ENCODE assay signal across 10 cellular contexts in genomic region chr1:235882816-235883215, GRCh38. TPM values are rescaled to one million over a fixed set of nuclear protein-coding genes. Genes with fewer than 3 reads are reported as not detected.
A peak's percentile ranks its signal among the peaks of the same experiment; 100 is the strongest.
DNase-seq lines count a peak whose midpoint lies in the region; ATAC-seq, FAIRE-seq and TF ChIP-seq lines count a peak whose summit lies in the region.
"Had no signal": no experiment of that assay in that cellular context is flagged by ENCODE, and none has a peak within 500 bp of the region (broad histone marks: within the 10 kb centered on the region; RNA-seq: fewer than 3 reads in every experiment).

No MANE protein-coding gene starts in this region.

- H3K27ac Mint-ChIP-seq in central memory CD8-positive, alpha-beta T cell (ENCODE audit: low read depth): no peak overlapping the region
- H3K27ac Mint-ChIP-seq: CD4-positive, alpha-beta T cell had no signal

- ATAC-seq in heart left ventricle (peak in 1 of 4 donors; percentile 8), Right ventricle myocardium superior (ENCODE audit: poor library complexity) (no peak)
- no peak for ATAC-seq in central memory CD8-positive, alpha-beta T cell (replicated peaks; ENCODE audit: extremely low read depth, poor library complexity, severe bottlenecking)

- intact Hi-C loops in heart left ventricle (cut with DNase I) (loop anchor here in 2 of 10 donors (10.0 kb wide), 2 partner anchors 62 to 92 kb away; no protein-coding TSS in a partner anchor), Right ventricle myocardium superior (cut with DNase I) (no loop called here), vagina (cut with DNase I) (loop anchor here (10.0 kb wide), 1 partner anchor 82 kb away; no protein-coding TSS in a partner anchor)

- H3K4me3 Mint-ChIP-seq in central memory CD8-positive, alpha-beta T cell: peak overlapping the region; percentile 2
- H3K4me3 Mint-ChIP-seq: CD4-positive, alpha-beta T cell had no signal

- 62 to 76% (median 70%) methylated on average over 6 of the region's 6 CpGs for WGBS in heart left ventricle, 4 donors

- TF ChIP-seq CTCF in heart left ventricle (IDR thresholded peaks at IDR 0.05) (no peak), vagina (IDR thresholded peaks at IDR 0.05) (no peak)

- H3K36me3 ChIP-seq in heart left ventricle (no peaks in the 10 kb centered on the region), mucosa of rectum (ENCODE audit: control insufficient read depth in 2 of 2, insufficient read depth in 2 of 2, low read length in 2 of 2) (no peaks in the 10 kb centered on the region), vagina (no peaks in the 10 kb centered on the region)

- H3K9me3 Mint-ChIP-seq in central memory CD8-positive, alpha-beta T cell: no peaks in the 10 kb centered on the region
- H3K9me3 Mint-ChIP-seq: CD4-positive, alpha-beta T cell had no signal

- H3K27ac ChIP-seq in heart left ventricle: peak overlapping the region in 6 of 12 donors; percentile 45 to 68 (median 54)
- H3K27ac ChIP-seq in mucosa of rectum (ENCODE audit: low read depth in 2 of 2, low read length in 2 of 2): peak overlapping the region; percentile 3 to 62
- peak overlapping the region; percentile 77 for H3K27ac ChIP-seq in vagina

- FAIRE-seq in H54 (lab: Jason Lieb, UNC): no peak

- peaks cover 33% of the 10 kb centered on the region for H3K4me1 Mint-ChIP-seq in central memory CD8-positive, alpha-beta T cell

- H3K9ac ChIP-seq in mucosa of rectum (ENCODE audit: low read depth in 1 of 2, low read length in 2 of 2): peak overlapping the region in 1 of 2 donors; percentile 4

- no peak for TF ChIP-seq POLR2A in heart left ventricle (IDR thresholded peaks at IDR 0.05)
- no peak for TF ChIP-seq POLR2A in vagina (IDR thresholded peaks at IDR 0.05)
- TF ChIP-seq POLR2A in H54 (IDR thresholded peaks at IDR 0.05; ENCODE audit: low read depth, low read length): no peak

- peak overlapping the region in 10 of 12 donors; percentile 7 to 36 (median 22) for H3K4me3 ChIP-seq in heart left ventricle
- H3K4me3 ChIP-seq in mucosa of rectum (ENCODE audit: low read length in 2 of 2): peak overlapping the region; percentile 8 to 43
- peak overlapping the region; percentile 25 to 29 for H3K4me3 ChIP-seq in vagina

- DNase-seq in heart left ventricle (no peak), Right ventricle myocardium superior (no peak), vagina (ENCODE audit: extremely low spot score in 2 of 2) (no peak), NCI-H187 (lab: John Stamatoyannopoulos, UW) (no peak), H54 (ENCODE audit: insufficient read length, low spot score) (no peak), kidney tubule cell (ENCODE audit: low spot score) (no peak)
- no peak for DNase-seq in central memory CD8-positive, alpha-beta T cell (ENCODE audit: low spot score in 2 of 2)
- DNase-seq: CD4-positive, alpha-beta T cell; SW 1271 had no signal

- H3K36me3 Mint-ChIP-seq in central memory CD8-positive, alpha-beta T cell (ENCODE audit: insufficient read depth): peaks cover 10% of the 10 kb centered on the region

- peaks cover 0 to 59% (median 12%) of the 10 kb centered on the region in 12 donors for H3K4me1 ChIP-seq in heart left ventricle
- peaks cover 2 to 3% of the 10 kb centered on the region in 2 donors for H3K4me1 ChIP-seq in mucosa of rectum (ENCODE audit: control insufficient read depth in 2 of 2, insufficient read depth in 2 of 2, low read length in 2 of 2)
- peaks cover 37% of the 10 kb centered on the region for H3K4me1 ChIP-seq in vagina

- no peaks in the 10 kb centered on the region for H3K27me3 Mint-ChIP-seq in central memory CD8-positive, alpha-beta T cell
- H3K27me3 Mint-ChIP-seq: CD4-positive, alpha-beta T cell had no signal

- H3K9me3 ChIP-seq in heart left ventricle (no peaks in the 10 kb centered on the region), mucosa of rectum (ENCODE audit: control insufficient read depth in 2 of 2, low read length in 2 of 2) (no peaks in the 10 kb centered on the region), vagina (no peaks in the 10 kb centered on the region)

- H3K27me3 ChIP-seq in heart left ventricle (no peaks in the 10 kb centered on the region), mucosa of rectum (ENCODE audit: control insufficient read depth in 2 of 2, insufficient read depth in 2 of 2, low read length in 2 of 2) (no peaks in the 10 kb centered on the region), vagina (no peaks in the 10 kb centered on the region)

RNA-seq across cellular contexts. Expression of gene LYST, which starts 16.1 kb away (rescaled TPM):
- total RNA-seq in heart left ventricle: 10 to 100 TPM in 6 of 9 donors, 1 to 10 TPM in 3; 6.9 to 22.5 (median 12.0) TPM
- 1 to 10 TPM; 3.4 to 4.0 TPM for polyA plus RNA-seq in heart left ventricle
- total RNA-seq in Right ventricle myocardium superior: 9.7 TPM
- total RNA-seq in vagina: 52.1 TPM
